In genomic region chr2:68317971-68318685, GRCh38 we compare ENCODE assay signal across 9 cellular contexts. TPM values are rescaled to one million over a fixed set of nuclear protein-coding genes. Genes with fewer than 3 reads are reported as not detected.
DNase-seq lines count a peak whose midpoint lies in the region; ATAC-seq and TF ChIP-seq lines count a peak whose summit lies in the region.
"Had no signal": no experiment of that assay in that cellular context is flagged by ENCODE, and none has a peak within 500 bp of the region (broad histone marks: within the 10 kb centered on the region; RNA-seq: fewer than 3 reads in every experiment).

No MANE protein-coding gene starts in this region.

- H3K27ac Mint-ChIP-seq in activated CD4-positive, alpha-beta memory T cell treated with anti-CD3 and anti-CD28 coated beads, Interleukin-2, amount 10 ng/mL, durations not matched to agents 7 days and 5 days: no peak overlapping the region

- H3K4me2 ChIP-seq in hepatocyte: peak overlapping the region; percentile 92

- H3K4me3 ChIP-seq in WERI-Rb-1 (ENCODE audit: low read depth, low read length) (peak overlapping the region; percentile 95), hepatocyte (peak overlapping the region; percentile 62)

- DNase-seq in GM03348 (ENCODE audit: low spot score): peak; percentile 38
- peak; percentile 40 for DNase-seq in WERI-Rb-1
- DNase-seq in hepatocyte (ENCODE audit: low spot score): no peak
- DNase-seq in sciatic nerve (ENCODE audit: low spot score): no peak
- DNase-seq in left colon: no peak
- DNase-seq in NCI-H2171 (lab: John Stamatoyannopoulos, UW): no peak
- no peak for DNase-seq in activated CD4-positive, alpha-beta memory T cell treated with anti-CD3 and anti-CD28 coated beads, Interleukin-2, amount 10 ng/mL, durations not matched to agents 7 days and 5 days
- DNase-seq: retina had no signal

- H3K79me2 ChIP-seq in hepatocyte: no peaks in the 10 kb centered on the region

- intact Hi-C loops in sciatic nerve (cut with DNase I): no loop called here
- intact Hi-C loops in left colon (cut with DNase I, micrococcal nuclease): no loop called here

- H3K27ac ChIP-seq in WERI-Rb-1: peak overlapping the region; percentile 90
- H3K27ac ChIP-seq in hepatocyte: peak overlapping the region; percentile 93

- no peaks in the 10 kb centered on the region for H3K9me2 ChIP-seq in hepatocyte (replicated peaks; ENCODE audit: insufficient read depth)

- TF ChIP-seq CTCF in WERI-Rb-1 (IDR thresholded peaks at IDR 0.05; ENCODE audit: low read depth, low read length) (no peak), hepatocyte (IDR thresholded peaks at IDR 0.05; ENCODE audit: poor library complexity) (no peak)

- peaks cover 7% of the 10 kb centered on the region for H3K4me1 Mint-ChIP-seq in activated CD4-positive, alpha-beta memory T cell treated with anti-CD3 and anti-CD28 coated beads, Interleukin-2, amount 10 ng/mL, durations not matched to agents 7 days and 5 days

- no peaks in the 10 kb centered on the region for H3K36me3 Mint-ChIP-seq in activated CD4-positive, alpha-beta memory T cell treated with anti-CD3 and anti-CD28 coated beads, Interleukin-2, amount 10 ng/mL, durations not matched to agents 7 days and 5 days (ENCODE audit: low read depth)

- 33% methylated on average over 14 of the region's 14 CpGs for WGBS in hepatocyte (ENCODE audit: low lambda C conversion rate, missing lambda C conversion rate)

- no peaks in the 10 kb centered on the region for H3K9me3 Mint-ChIP-seq in activated CD4-positive, alpha-beta memory T cell treated with anti-CD3 and anti-CD28 coated beads, Interleukin-2, amount 10 ng/mL, durations not matched to agents 7 days and 5 days

- H3K27me3 Mint-ChIP-seq in activated CD4-positive, alpha-beta memory T cell treated with anti-CD3 and anti-CD28 coated beads, Interleukin-2, amount 10 ng/mL, durations not matched to agents 7 days and 5 days: peaks cover 67% of the 10 kb centered on the region

- H3K36me3 ChIP-seq in WERI-Rb-1: peaks cover 42% of the 10 kb centered on the region
- no peaks in the 10 kb centered on the region for H3K36me3 ChIP-seq in hepatocyte (replicated peaks; ENCODE audit: insufficient read depth, low read depth)

- peak; percentile 46 for ATAC-seq in sciatic nerve
- no peak for ATAC-seq in left colon
- no peak for ATAC-seq in HG02610 (IDR thresholded peaks at IDR 0.05; ENCODE audit: unreplicated experiment)

- no peaks in the 10 kb centered on the region for H3K4me1 ChIP-seq in hepatocyte (ENCODE audit: insufficient read depth)

- H2AFZ ChIP-seq in hepatocyte: peak overlapping the region; percentile 75

- H3K9me3 ChIP-seq in WERI-Rb-1 (ENCODE audit: severe bottlenecking) (no peaks in the 10 kb centered on the region), hepatocyte (ENCODE audit: low read depth) (no peaks in the 10 kb centered on the region)

- no peak overlapping the region for H3K4me3 Mint-ChIP-seq in activated CD4-positive, alpha-beta memory T cell treated with anti-CD3 and anti-CD28 coated beads, Interleukin-2, amount 10 ng/mL, durations not matched to agents 7 days and 5 days

- no peaks in the 10 kb centered on the region for H4K20me1 ChIP-seq in hepatocyte (ENCODE audit: insufficient read depth, poor library complexity, severe bottlenecking)

- CTCF ChIA-PET in activated CD4-positive, alpha-beta memory T cell treated with anti-CD3 and anti-CD28 coated beads, Interleukin-2, amount 10 ng/mL, durations not matched to agents 7 days and 5 days (lab: Charles Lee): no interaction called here

- no peaks in the 10 kb centered on the region for H3K27me3 ChIP-seq in WERI-Rb-1 (ENCODE audit: insufficient read depth, low read depth, severe bottlenecking)
- H3K27me3 ChIP-seq in hepatocyte: peaks cover 67% of the 10 kb centered on the region

- POLR2A ChIA-PET in activated CD4-positive, alpha-beta memory T cell treated with anti-CD3 and anti-CD28 coated beads, Interleukin-2, amount 10 ng/mL, durations not matched to agents 7 days and 5 days (lab: Charles Lee): no interaction called here

RNA-seq across cellular contexts. Expression of gene CNRIP1, which starts 1.6 kb away (rescaled TPM):
- total RNA-seq in hepatocyte: 5.8 and 7.9 TPM in 2 replicates
- 3.1 and 8.6 TPM in 2 replicates for polyA plus RNA-seq in hepatocyte
- total RNA-seq in sciatic nerve: 41.7 TPM
- 1 to 10 TPM; 3.1 to 8.0 TPM for total RNA-seq in left colon
- total RNA-seq in activated CD4-positive, alpha-beta memory T cell treated with anti-CD3 and anti-CD28 coated beads, Interleukin-2, amount 10 ng/mL, durations not matched to agents 7 days and 5 days: not detected

RNA-seq across cellular contexts. Expression of gene PLEK, which starts 47.0 kb away (rescaled TPM):
- total RNA-seq in hepatocyte: 0.08 and 0.93 TPM in 2 replicates
- 0.72 and 0.92 TPM in 2 replicates for polyA plus RNA-seq in hepatocyte
- total RNA-seq in sciatic nerve: 21.0 TPM
- total RNA-seq in left colon: 1 to 10 TPM; 2.6 to 7.8 TPM
- total RNA-seq in activated CD4-positive, alpha-beta memory T cell treated with anti-CD3 and anti-CD28 coated beads, Interleukin-2, amount 10 ng/mL, durations not matched to agents 7 days and 5 days: 10 to 100 TPM in 1 of 2 experiments, 1 to 10 TPM in 1; 9.5 to 10.9 TPM

Comparison
In these comparisons a context has a peak if more than half of its experiments do, and no peak if none do; other contexts are left out.
1. DNase-seq: peak in GM03348 (single experiment) and WERI-Rb-1 (single experiment); none in hepatocyte (single experiment), sciatic nerve (single experiment), left colon (0 of 2), NCI-H2171 (single experiment) and activated CD4-positive, alpha-beta memory T cell treated with anti-CD3 and anti-CD28 coated beads, Interleukin-2, amount 10 ng/mL, durations not matched to agents 7 days and 5 days (single experiment).